23 cellular contexts compared by ENCODE assay signal in the genomic region with DNA sequence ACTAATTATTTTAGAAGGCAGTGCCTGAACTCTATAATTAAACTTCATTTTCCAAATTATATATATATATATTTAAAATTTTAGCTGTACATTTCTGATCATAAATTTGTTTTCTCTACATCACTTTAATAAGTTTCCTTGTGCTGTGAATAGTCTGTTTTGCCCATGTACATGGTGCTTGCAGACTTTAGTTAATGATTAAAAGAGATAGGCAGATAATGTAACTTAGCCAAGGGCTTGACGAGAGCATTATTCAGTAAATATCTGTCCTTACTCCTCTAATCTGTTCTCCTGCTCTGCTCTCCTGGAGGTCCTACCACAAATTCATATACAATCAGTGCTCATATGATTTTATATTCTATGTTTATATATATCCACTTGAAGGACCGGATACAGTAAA.
A peak's percentile ranks its signal among the peaks of the same experiment; 100 is the strongest.
DNase-seq lines count a peak whose midpoint lies in the region; ATAC-seq, FAIRE-seq and TF ChIP-seq lines count a peak whose summit lies in the region.
"Had no signal": no experiment of that assay in that cellular context is flagged by ENCODE, and none has a peak within 500 bp of the region (broad histone marks: within the 10 kb centered on the region; RNA-seq: fewer than 3 reads in every experiment).

No MANE protein-coding gene starts in this region.

- FAIRE-seq in HepG2 (lab: Jason Lieb, UNC): no peak
- FAIRE-seq: GM19239, K562 had no signal

- intact Hi-C loops in HepG2 (cut with micrococcal nuclease; ENCODE audit: unreplicated experiment): no loop called here
- intact Hi-C loops in cardiac septum (cut with DNase I): no loop called here

- no TSS peak for BruUV-seq in HepG2 (replicated peaks; lab: Mats Ljungman, UMichigan)

- CTCF ChIA-PET in HepG2 (lab: Yijun Ruan, JAX; ENCODE audit: low intra/inter-chr PET ratio, low total read pairs): no interaction called here

- in situ Hi-C loops in HepG2 (cut with HindIII; ENCODE audit: extremely low pct_ligation_motif_present, low pct_unique_long_range_greater_than_20kb): no loop called here

- H3K9ac ChIP-seq in HepG2 (ENCODE audit: insufficient read depth, low read depth, low read length): no peak overlapping the region
- H3K9ac ChIP-seq: BLaER1 had no signal

- DNase-seq in HuH-7 (ENCODE audit: low spot score) (peak; percentile 25), glomerular visceral epithelial cell (ENCODE audit: extremely low spot score) (peak; percentile 4), HepG2 (ENCODE audit: low spot score) (no peak), EL (no peak), cardiac septum (ENCODE audit: low spot score) (no peak), RKO (ENCODE audit: low spot score) (no peak)
- DNase-seq: CD4-positive, alpha-beta T cell; COR-L47; GDM1; GOT3; NCI-H1092; NCI-H1436 treated with DMSO at 0.1 percent for 48 hours; NCI-H1930; NCI-H2227 treated with DMSO at 0.1 percent for 48 hours; NCI-H510A; NK-92 treated with Interleukin-12 subunit alpha and Interleukin-12 subunit beta, amount 100 ng/mL, for 24 hours; T-cell had no signal

- H3K36me3 ChIP-seq in HepG2 (replicated peaks in 1 of 2; ENCODE audit: control insufficient read depth in 1 of 2, insufficient read depth in 2 of 2, low read length in 2 of 2): no peaks in the 10 kb centered on the region
- H3K36me3 ChIP-seq: BLaER1 had no signal

- no peak overlapping the region for H3K4me2 ChIP-seq in HepG2 (ENCODE audit: low read depth, low read length)
- H3K4me2 ChIP-seq: BLaER1 had no signal

- WGBS in HepG2 (ENCODE audit: low lambda C conversion rate): 1% methylated on average over 2 of the region's 2 CpGs

- TF ChIP-seq EP300 in HepG2 (IDR thresholded peaks at IDR 0.05; ENCODE audit: low read depth in 2 of 2, low read length in 2 of 2): no peak
- TF ChIP-seq EP300 in HepG2 (CRISPR knock-in tag; IDR thresholded peaks at IDR 0.05; ENCODE audit: borderline replicate concordance): no peak

- no peak for ATAC-seq in HepG2
- ATAC-seq in HG02852 (IDR thresholded peaks at IDR 0.05; ENCODE audit: unreplicated experiment): no peak
- ATAC-seq: HCT116, K562, SK-N-SH treated with all-trans-retinoic acid at 6 μM for 48 hours, T-cell had no signal

- no peak overlapping the region for H2AFZ ChIP-seq in HepG2 (ENCODE audit: low read length)

- peaks cover 85% of the 10 kb centered on the region for H3K9me3 ChIP-seq in HepG2 (ENCODE audit: low read length)
- H3K9me3 ChIP-seq: BLaER1 had no signal

- no peaks in the 10 kb centered on the region for H4K20me1 ChIP-seq in HepG2 (ENCODE audit: insufficient read depth, low read length)
- H4K20me1 ChIP-seq: BLaER1 had no signal

- no peaks in the 10 kb centered on the region for H3K79me2 ChIP-seq in HepG2 (ENCODE audit: insufficient read depth, low read length)

- H3K27ac ChIP-seq in HepG2 (ENCODE audit: extremely low read length, insufficient read depth, low read length): no peak overlapping the region
- H3K27ac ChIP-seq: BLaER1 had no signal

- no peak for TF ChIP-seq RAD21 in HepG2 (CRISPR knock-in tag; IDR thresholded peaks at IDR 0.05)

- H3K4me1 ChIP-seq in HepG2 (ENCODE audit: insufficient read depth, low read length): no peaks in the 10 kb centered on the region
- H3K4me1 ChIP-seq: BLaER1 had no signal

- POLR2A ChIA-PET in HepG2 (lab: Yijun Ruan, JAX): no interaction called here

- no peaks in the 10 kb centered on the region for H3K27me3 ChIP-seq in HepG2 (ENCODE audit: control insufficient read depth in 1 of 2, insufficient read depth in 2 of 2, low read length in 2 of 2)
- H3K27me3 ChIP-seq: BLaER1 had no signal

- no peak overlapping the region for H3K4me3 ChIP-seq in HepG2 (replicated peaks in 1 of 3; ENCODE audit: insufficient read depth in 1 of 3, low read depth in 2 of 3, low read length in 3 of 3)
- H3K4me3 ChIP-seq: BLaER1, K562 had no signal

- no peak for TF ChIP-seq POLR2A in HepG2 (IDR thresholded peaks at IDR 0.05; ENCODE audit: insufficient read depth in 1 of 2, low read depth in 2 of 2, low read length in 2 of 2)

- TF ChIP-seq CTCF in HepG2 (CRISPR knock-in tag; IDR thresholded peaks at IDR 0.05): no peak

TF ChIP-seq in HepG2, 621 proteins besides CTCF, POLR2A, EP300 and RAD21:
- TF ChIP-seq, protein P1, sequence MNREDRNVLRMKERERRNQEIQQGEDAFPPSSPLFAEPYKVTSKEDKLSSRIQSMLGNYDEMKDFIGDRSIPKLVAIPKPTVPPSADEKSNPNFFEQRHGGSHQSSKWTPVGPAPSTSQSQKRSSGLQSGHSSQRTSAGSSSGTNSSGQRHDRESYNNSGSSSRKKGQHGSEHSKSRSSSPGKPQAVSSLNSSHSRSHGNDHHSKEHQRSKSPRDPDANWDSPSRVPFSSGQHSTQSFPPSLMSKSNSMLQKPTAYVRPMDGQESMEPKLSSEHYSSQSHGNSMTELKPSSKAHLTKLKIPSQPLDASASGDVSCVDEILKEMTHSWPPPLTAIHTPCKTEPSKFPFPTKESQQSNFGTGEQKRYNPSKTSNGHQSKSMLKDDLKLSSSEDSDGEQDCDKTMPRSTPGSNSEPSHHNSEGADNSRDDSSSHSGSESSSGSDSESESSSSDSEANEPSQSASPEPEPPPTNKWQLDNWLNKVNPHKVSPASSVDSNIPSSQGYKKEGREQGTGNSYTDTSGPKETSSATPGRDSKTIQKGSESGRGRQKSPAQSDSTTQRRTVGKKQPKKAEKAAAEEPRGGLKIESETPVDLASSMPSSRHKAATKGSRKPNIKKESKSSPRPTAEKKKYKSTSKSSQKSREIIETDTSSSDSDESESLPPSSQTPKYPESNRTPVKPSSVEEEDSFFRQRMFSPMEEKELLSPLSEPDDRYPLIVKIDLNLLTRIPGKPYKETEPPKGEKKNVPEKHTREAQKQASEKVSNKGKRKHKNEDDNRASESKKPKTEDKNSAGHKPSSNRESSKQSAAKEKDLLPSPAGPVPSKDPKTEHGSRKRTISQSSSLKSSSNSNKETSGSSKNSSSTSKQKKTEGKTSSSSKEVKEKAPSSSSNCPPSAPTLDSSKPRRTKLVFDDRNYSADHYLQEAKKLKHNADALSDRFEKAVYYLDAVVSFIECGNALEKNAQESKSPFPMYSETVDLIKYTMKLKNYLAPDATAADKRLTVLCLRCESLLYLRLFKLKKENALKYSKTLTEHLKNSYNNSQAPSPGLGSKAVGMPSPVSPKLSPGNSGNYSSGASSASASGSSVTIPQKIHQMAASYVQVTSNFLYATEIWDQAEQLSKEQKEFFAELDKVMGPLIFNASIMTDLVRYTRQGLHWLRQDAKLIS (CRISPR knock-in tag; IDR thresholded peaks at IDR 0.05): no peak
- TF ChIP-seq ZNF224 (CRISPR knock-in tag; IDR thresholded peaks at IDR 0.05): no peak
- TF ChIP-seq HNRNPUL1 (IDR thresholded peaks at IDR 0.05; ENCODE audit: low read depth, low read length): peak; percentile 66; the same call in 1 of the 2 replicates

Comparison
In these comparisons a context has a peak if more than half of its experiments do, and no peak if none do; other contexts are left out.
1. DNase-seq: peak in HuH-7 (single experiment) and glomerular visceral epithelial cell (single experiment); none in HepG2 (single experiment), EL (single experiment), cardiac septum (single experiment) and RKO (single experiment).